In genomic region chr6:31010393-31011060, GRCh38 we compare ENCODE assay signal across 12 cellular contexts. TPM values are rescaled to one million over a fixed set of nuclear protein-coding genes. Genes with fewer than 3 reads are reported as not detected.
DNase-seq lines count a peak whose midpoint lies in the region; ATAC-seq and TF ChIP-seq lines count a peak whose summit lies in the region.
"Had no signal": no experiment of that assay in that cellular context is flagged by ENCODE, and none has a peak within 500 bp of the region (broad histone marks: within the 10 kb centered on the region; RNA-seq: fewer than 3 reads in every experiment).

Gene MUC22 (plus strand): TSS chr6:31010474. CDS start chr6:31010707, 233 bp downstream.

- no TSS peak for BruUV-seq in PC-3 (replicated peaks; lab: Mats Ljungman, UMichigan)

- no peak for TF ChIP-seq CTCF in PC-3 (conservative IDR thresholded peaks at IDR 0.05; ENCODE audit: low read depth, low read length)
- no peak for TF ChIP-seq CTCF in gastroesophageal sphincter (IDR thresholded peaks at IDR 0.05)

- WGBS in gastroesophageal sphincter (ENCODE audit: low coverage in 1 of 2), 2 donors: 58 to 100% methylated on average over 2 of the region's 4 CpGs

- intact Hi-C loops in activated CD4-positive, alpha-beta memory T cell treated with anti-CD3 and anti-CD28 coated beads for 36 hours (cut with micrococcal nuclease): no loop called here
- intact Hi-C loops in PC-3 (cut with micrococcal nuclease): no loop called here

- no peak for TF ChIP-seq EP300 in gastroesophageal sphincter (IDR thresholded peaks at IDR 0.05)

- peak; percentile 31 for ATAC-seq in PC-3
- ATAC-seq in gastroesophageal sphincter: no peak
- ATAC-seq: sciatic nerve had no signal

- H3K4me1 Mint-ChIP-seq in activated CD4-positive, alpha-beta memory T cell treated with anti-CD3 and anti-CD28 coated beads for 36 hours (ENCODE audit: low read depth): peaks cover 10% of the 10 kb centered on the region
- no peaks in the 10 kb centered on the region for H3K4me1 Mint-ChIP-seq in activated CD4-positive, alpha-beta memory T cell treated with anti-CD3 and anti-CD28 coated beads, Interleukin-2, amount 10 ng/mL, durations not matched to agents 7 days and 5 days

- no peaks in the 10 kb centered on the region for H3K36me3 ChIP-seq in PC-3 (ENCODE audit: low read depth, low read length)
- no peaks in the 10 kb centered on the region for H3K36me3 ChIP-seq in gastroesophageal sphincter

- H4K20me1 ChIP-seq in PC-3 (ENCODE audit: low read length): no peaks in the 10 kb centered on the region

- CTCF ChIA-PET in activated CD4-positive, alpha-beta memory T cell treated with anti-CD3 and anti-CD28 coated beads for 36 hours (lab: Charles Lee): no interaction called here
- CTCF ChIA-PET in activated CD4-positive, alpha-beta memory T cell treated with anti-CD3 and anti-CD28 coated beads, Interleukin-2, amount 10 ng/mL, durations not matched to agents 7 days and 5 days (lab: Charles Lee): no interaction called here
- CTCF ChIA-PET in PC-3 (lab: Charles Lee): no interaction called here

- H3K36me3 Mint-ChIP-seq in activated CD4-positive, alpha-beta memory T cell treated with anti-CD3 and anti-CD28 coated beads for 36 hours: no peaks in the 10 kb centered on the region
- H3K36me3 Mint-ChIP-seq in activated CD4-positive, alpha-beta memory T cell treated with anti-CD3 and anti-CD28 coated beads, Interleukin-2, amount 10 ng/mL, durations not matched to agents 7 days and 5 days (ENCODE audit: low read depth): no peaks in the 10 kb centered on the region

- peaks cover 28% of the 10 kb centered on the region for H3K27me3 Mint-ChIP-seq in activated CD4-positive, alpha-beta memory T cell treated with anti-CD3 and anti-CD28 coated beads for 36 hours
- peaks cover 36% of the 10 kb centered on the region for H3K27me3 Mint-ChIP-seq in activated CD4-positive, alpha-beta memory T cell treated with anti-CD3 and anti-CD28 coated beads, Interleukin-2, amount 10 ng/mL, durations not matched to agents 7 days and 5 days

- H3K9ac ChIP-seq in PC-3 (ENCODE audit: low read length): peak within 1 kb of the TSS; percentile 71

- H3K27me3 ChIP-seq in PC-3 (ENCODE audit: low read length) (no peaks in the 10 kb centered on the region), gastroesophageal sphincter (peaks cover 12% of the 10 kb centered on the region)

- no peaks in the 10 kb centered on the region for H3F3A ChIP-seq in PC-3 (ENCODE audit: low read length, unreplicated experiment)

- peak; percentile 56 for DNase-seq in activated CD4-positive, alpha-beta memory T cell treated with anti-CD3 and anti-CD28 coated beads for 36 hours
- no peak for DNase-seq in activated CD4-positive, alpha-beta memory T cell treated with anti-CD3 and anti-CD28 coated beads, Interleukin-2, amount 10 ng/mL, durations not matched to agents 7 days and 5 days
- peak; percentile 66 for DNase-seq in PC-3
- DNase-seq in fibroblast of peridontal ligament (ENCODE audit: extremely low read depth): peak; percentile 61
- DNase-seq in stimulated activated CD4-positive, alpha-beta T cell treated with anti-CD3 and anti-CD28 coated beads, Interleukin-4, amount 100 ng/mL, for 1 hour: peak; percentile 6
- DNase-seq in activated gamma-delta T cell (lab: John Stamatoyannopoulos, UW): no peak
- no peak for DNase-seq in midbrain (lab: John Stamatoyannopoulos, UW)
- DNase-seq: activated gamma-delta T cell treated with Interleukin-2 at 50 U/mL for 16 hours, KG1 had no signal

- no peaks in the 10 kb centered on the region for H3K79me2 ChIP-seq in PC-3 (ENCODE audit: low read length)

- no peak within 1 kb of the TSS for H3K4me3 Mint-ChIP-seq in activated CD4-positive, alpha-beta memory T cell treated with anti-CD3 and anti-CD28 coated beads for 36 hours
- no peak within 1 kb of the TSS for H3K4me3 Mint-ChIP-seq in activated CD4-positive, alpha-beta memory T cell treated with anti-CD3 and anti-CD28 coated beads, Interleukin-2, amount 10 ng/mL, durations not matched to agents 7 days and 5 days

- peak within 1 kb of the TSS; percentile 54 for H3K4me2 ChIP-seq in PC-3 (ENCODE audit: low read length)

- TF ChIP-seq POLR2A in gastroesophageal sphincter (IDR thresholded peaks at IDR 0.05): no peak

- no peaks in the 10 kb centered on the region for H3K9me2 ChIP-seq in PC-3 (replicated peaks; ENCODE audit: low read length)

- 0 out of 2 replicates have a peak within 1 kb of the TSS, but pooled peaks have one; percentile 12 for H2AFZ ChIP-seq in PC-3 (ENCODE audit: low read length)

- H3K9me3 ChIP-seq in PC-3 (ENCODE audit: low read length) (no peaks in the 10 kb centered on the region), gastroesophageal sphincter (peaks cover 0 to 14% (median 0%) of the 10 kb centered on the region in 3 donors)

- no peaks in the 10 kb centered on the region for H3K9me3 Mint-ChIP-seq in activated CD4-positive, alpha-beta memory T cell treated with anti-CD3 and anti-CD28 coated beads for 36 hours
- no peaks in the 10 kb centered on the region for H3K9me3 Mint-ChIP-seq in activated CD4-positive, alpha-beta memory T cell treated with anti-CD3 and anti-CD28 coated beads, Interleukin-2, amount 10 ng/mL, durations not matched to agents 7 days and 5 days

- H3K4me3 ChIP-seq in PC-3 (ENCODE audit: low read length) (no peak within 1 kb of the TSS), gastroesophageal sphincter (no peak within 1 kb of the TSS)

- H3K27ac ChIP-seq in PC-3 (ENCODE audit: low read length) (peak within 1 kb of the TSS; percentile 91), gastroesophageal sphincter (no peak within 1 kb of the TSS)

- peaks cover 40% of the 10 kb centered on the region for H3K4me1 ChIP-seq in PC-3 (ENCODE audit: insufficient read depth, low read length)
- H3K4me1 ChIP-seq in gastroesophageal sphincter: no peaks in the 10 kb centered on the region

- H3K27ac Mint-ChIP-seq in activated CD4-positive, alpha-beta memory T cell treated with anti-CD3 and anti-CD28 coated beads for 36 hours: no peak within 1 kb of the TSS
- no peak within 1 kb of the TSS for H3K27ac Mint-ChIP-seq in activated CD4-positive, alpha-beta memory T cell treated with anti-CD3 and anti-CD28 coated beads, Interleukin-2, amount 10 ng/mL, durations not matched to agents 7 days and 5 days

- POLR2A ChIA-PET in activated CD4-positive, alpha-beta memory T cell treated with anti-CD3 and anti-CD28 coated beads for 36 hours (lab: Charles Lee): no interaction called here
- POLR2A ChIA-PET in activated CD4-positive, alpha-beta memory T cell treated with anti-CD3 and anti-CD28 coated beads, Interleukin-2, amount 10 ng/mL, durations not matched to agents 7 days and 5 days (lab: Charles Lee): no interaction called here
- POLR2A ChIA-PET in PC-3 (lab: Charles Lee; ENCODE audit: unreplicated experiment): no interaction called here

RNA-seq across cellular contexts. Expression of gene MUC22, which starts in this region (rescaled TPM):
- not detected for total RNA-seq in activated CD4-positive, alpha-beta memory T cell treated with anti-CD3 and anti-CD28 coated beads for 36 hours
- total RNA-seq in activated CD4-positive, alpha-beta memory T cell treated with anti-CD3 and anti-CD28 coated beads, Interleukin-2, amount 10 ng/mL, durations not matched to agents 7 days and 5 days: not detected
- total RNA-seq in PC-3 (2014; rRNA removed) (0.06 TPM in 1 of 2 replicates, not detected in the other), gastroesophageal sphincter (under 1 TPM in 2 of 4 donors, not detected in 2; 0.16 to 0.62 TPM)
- total RNA-seq: A673, sciatic nerve had no signal

Comparison
In these comparisons a context has a peak if more than half of its experiments do, and no peak if none do; other contexts are left out.
1. Peak in DNase-seq in activated CD4-positive, alpha-beta memory T cell treated with anti-CD3 and anti-CD28 coated beads for 36 hours; RNA of the gene not detected or under 1 TPM.
2. Peak in DNase-seq, ATAC-seq, H3K27ac ChIP-seq, H3K9ac ChIP-seq and H3K4me2 ChIP-seq in PC-3; RNA of the gene not detected or under 1 TPM.
3. DNase-seq: peak in fibroblast of peridontal ligament (single experiment) and stimulated activated CD4-positive, alpha-beta T cell treated with anti-CD3 and anti-CD28 coated beads, Interleukin-4, amount 100 ng/mL, for 1 hour (single experiment); none in activated CD4-positive, alpha-beta memory T cell treated with anti-CD3 and anti-CD28 coated beads, Interleukin-2, amount 10 ng/mL, durations not matched to agents 7 days and 5 days (single experiment), activated gamma-delta T cell (single experiment) and midbrain (single experiment).